In genomic region chr15:70113304-70113700, GRCh38 we compare ENCODE assay signal across 16 cellular contexts. TPM values are rescaled to one million over a fixed set of nuclear protein-coding genes. Genes with fewer than 3 reads are reported as not detected.
A peak's percentile ranks its signal among the peaks of the same experiment; 100 is the strongest.
DNase-seq lines count a peak whose midpoint lies in the region; ATAC-seq lines count a peak whose summit lies in the region.
"Had no signal": no experiment of that assay in that cellular context is flagged by ENCODE, and none has a peak within 500 bp of the region (broad histone marks: within the 10 kb centered on the region; RNA-seq: fewer than 3 reads in every experiment).

No MANE protein-coding gene starts in this region.

- intact Hi-C loops in right cardiac atrium (cut with DNase I), result loop anchor here in 1 of 4 donors (10.0 kb wide), 1 partner anchor 151 kb away; no protein-coding TSS in a partner anchor
- intact Hi-C loops in sciatic nerve (cut with DNase I), result no loop called here

- H3K27ac ChIP-seq in right cardiac atrium (ENCODE audit: low read length), result no peak overlapping the region
- H3K27ac ChIP-seq: pancreas had no signal

- no peaks in the 10 kb centered on the region for H3K9me3 ChIP-seq in right cardiac atrium (ENCODE audit: control insufficient read depth, low read length)
- H3K9me3 ChIP-seq: pancreas had no signal

- WGBS in right cardiac atrium, result 55% methylated on average over 7 of the region's 7 CpGs

- peaks cover 9% of the 10 kb centered on the region for H3K4me1 ChIP-seq in right cardiac atrium (ENCODE audit: control insufficient read depth, insufficient read depth, low read length)

- in situ Hi-C loops in KBM-7 (cut with MboI; ENCODE audit: low pct_unique_long_range_greater_than_20kb, low sequenced_read_pairs), result no loop called here

- peak; percentile 91 for DNase-seq in KBM-7
- DNase-seq in SKM-1 treated with dmso at 0.1 percent for 144 hours (lab: John Stamatoyannopoulos, UW; ENCODE audit: unreplicated experiment), result peak; percentile 96
- peak; percentile 51 to 83 (median 76) for DNase-seq in right cardiac atrium
- peak; percentile 75 for DNase-seq in sciatic nerve (ENCODE audit: low spot score)
- no peak for DNase-seq in kidney tubule cell (ENCODE audit: low spot score)
- DNase-seq: activated CD8-positive, alpha-beta memory T cell treated with anti-CD3 and anti-CD28 coated beads for 24 hours; AML-193; amniotic stem cell; NCI-H146; stimulated activated CD4-positive, alpha-beta T cell treated with anti-CD3 and anti-CD28 coated beads, Interleukin-12 subunit alpha, Interleukin-12 subunit beta, amount 100 ng/mL, for 4 hours had no signal

- no peaks in the 10 kb centered on the region for H3K27me3 ChIP-seq in right cardiac atrium (ENCODE audit: control insufficient read depth, insufficient read depth)
- H3K27me3 ChIP-seq: pancreas had no signal

- H3K4me3 ChIP-seq in right cardiac atrium (ENCODE audit: low read length), result no peak overlapping the region
- H3K4me3 ChIP-seq: pancreas had no signal

- peak; percentile 15 to 24 for ATAC-seq in right cardiac atrium
- no peak for ATAC-seq in sciatic nerve
- no peak for ATAC-seq in HG02623 (IDR thresholded peaks at IDR 0.05; ENCODE audit: unreplicated experiment)
- no peak for ATAC-seq in GM21723 (IDR thresholded peaks at IDR 0.05; ENCODE audit: unreplicated experiment)
- ATAC-seq in HG03159 (IDR thresholded peaks at IDR 0.05; ENCODE audit: unreplicated experiment), result no peak
- ATAC-seq: activated T-helper 17 cell treated with anti-CD3 and anti-CD28 coated beads, Interleukin-2, amount 50 U/mL, for 72 hours; T-cell had no signal

RNA-seq across cellular contexts. Expression of gene TLE3, which starts 15.6 kb away (rescaled TPM):
- total RNA-seq in right cardiac atrium (10 to 100 TPM; 20.6 to 35.4 (median 27.4) TPM), sciatic nerve (90.1 TPM)
- polyA plus RNA-seq in right cardiac atrium, result 10.7 TPM

Comparison
In these comparisons a context has a peak if more than half of its experiments do, and no peak if none do; other contexts are left out.
1. ATAC-seq: peak in right cardiac atrium (2 of 2); none in sciatic nerve (single experiment), HG02623 (single experiment), GM21723 (single experiment) and HG03159 (single experiment).